ENCODE assay signal across 27 cellular contexts in the genomic region with DNA sequence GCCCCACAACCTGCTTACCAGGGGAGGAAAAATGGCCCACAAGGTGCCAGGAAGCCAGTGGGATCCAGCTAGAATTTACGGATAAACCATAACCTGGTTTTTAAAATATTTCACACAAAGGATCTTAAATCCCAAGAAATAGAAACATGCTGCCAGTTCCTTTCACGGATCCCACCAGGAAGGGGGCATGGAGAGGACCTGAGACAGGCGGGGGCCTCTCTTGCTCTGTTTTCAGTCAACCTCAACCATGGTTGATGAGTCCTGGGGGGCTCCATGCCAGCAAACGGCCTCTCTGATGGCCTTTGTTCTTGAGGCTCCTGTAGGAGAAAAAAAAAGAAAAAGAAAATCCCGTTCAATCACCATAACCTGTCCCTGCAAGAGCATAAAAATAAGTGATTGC.
"Had no signal": no experiment of that assay in that cellular context is flagged by ENCODE, and none has a peak within 500 bp of the region (broad histone marks: within the 10 kb centered on the region; RNA-seq: fewer than 3 reads in every experiment).

No MANE protein-coding gene starts in this region.

- H3K36me3 Mint-ChIP-seq: activated naive CD8-positive, alpha-beta T cell treated with anti-CD3 and anti-CD28 coated beads for 36 hours; WTC11 had no signal

- H3K4me3 Mint-ChIP-seq: activated CD8-positive, alpha-beta T cell treated with anti-CD3 and anti-CD28 coated beads, Interleukin-2, amount 10 ng/mL, durations not matched to agents 7 days and 5 days; activated naive CD4-positive, alpha-beta T cell treated with anti-CD3 and anti-CD28 coated beads for 36 hours; activated naive CD8-positive, alpha-beta T cell treated with anti-CD3 and anti-CD28 coated beads for 36 hours; activated T-cell treated with anti-CD3 and anti-CD28 coated beads, Interleukin-2, amount 50 U/mL, for 24 hours; activated T-helper 1 cell treated with anti-CD3 and anti-CD28 coated beads, Interleukin-12 subunit alpha, Interleukin-12 subunit beta, Interleukin-2, Interleukin-4 antibody, amounts not matched to agents 30 ng/mL and 10 ng/mL and 1 ng/mL, durations not matched to agents 14 hours and 24 hours and 36 hours; WTC11 had no signal

- H3K27me3 Mint-ChIP-seq: activated naive CD8-positive, alpha-beta T cell treated with anti-CD3 and anti-CD28 coated beads for 36 hours; activated T-cell treated with anti-CD3 and anti-CD28 coated beads, Interleukin-2, amount 50 U/mL, for 24 hours had no signal

- H3K4me1 ChIP-seq: SJSA1 had no signal

- H3K27ac ChIP-seq: brain microvascular endothelial cell, cardiac muscle cell, SJSA1 had no signal

- DNase-seq: activated CD4-positive, alpha-beta T cell treated with anti-CD3 and anti-CD28 coated beads for 48 hours; activated CD4-positive, alpha-beta T cell treated with anti-CD3 and anti-CD28 coated beads, Interleukin-2, amount 50 U/mL, for 4 hours; activated CD8-positive, alpha-beta T cell treated with anti-CD3 and anti-CD28 coated beads, Interleukin-2, amount 10 ng/mL, durations not matched to agents 7 days and 5 days; activated gamma-delta T cell; activated naive CD4-positive, alpha-beta T cell treated with anti-CD3 and anti-CD28 coated beads for 36 hours; activated naive CD8-positive, alpha-beta T cell treated with anti-CD3 and anti-CD28 coated beads for 36 hours; brain microvascular endothelial cell; MG63; MV-4-11; NCI-H1092 treated with DMSO at 0.1 percent for 48 hours; NCI-H1417 treated with DMSO at 0.1 percent for 48 hours; NCI-H1694 treated with DMSO at 0.1 percent for 48 hours; NCI-H2029 treated with DMSO at 0.1 percent for 48 hours; NCI-H510A treated with DMSO at 0.1 percent for 48 hours; NCI-H69; NK-92 treated with Interleukin-12 subunit alpha and Interleukin-12 subunit beta, amount 100 ng/mL, for 24 hours; OCI-M1; Right ventricle myocardium superior; RPMI8226; SW 1271 had no signal

- H3K36me3 ChIP-seq: brain microvascular endothelial cell, cardiac muscle cell, MG63, SJSA1 had no signal

- H3K9me3 ChIP-seq: MG63, SJSA1 had no signal

- H3K4me3 ChIP-seq: cardiac muscle cell, MG63, SJSA1 had no signal

- H3K27me3 ChIP-seq: brain microvascular endothelial cell, cardiac muscle cell, MG63 had no signal

- H3K4me1 Mint-ChIP-seq: activated naive CD8-positive, alpha-beta T cell treated with anti-CD3 and anti-CD28 coated beads for 36 hours; WTC11 had no signal

- H3K9me3 Mint-ChIP-seq: activated naive CD4-positive, alpha-beta T cell treated with anti-CD3 and anti-CD28 coated beads for 36 hours; activated naive CD8-positive, alpha-beta T cell treated with anti-CD3 and anti-CD28 coated beads for 36 hours; activated T-cell treated with anti-CD3 and anti-CD28 coated beads, Interleukin-2, amount 50 U/mL, for 24 hours; activated T-helper 1 cell treated with anti-CD3 and anti-CD28 coated beads, Interleukin-12 subunit alpha, Interleukin-12 subunit beta, Interleukin-2, Interleukin-4 antibody, amounts not matched to agents 30 ng/mL and 10 ng/mL and 1 ng/mL, durations not matched to agents 14 hours and 24 hours and 36 hours; WTC11 had no signal

- H3K27ac Mint-ChIP-seq: activated CD8-positive, alpha-beta T cell treated with anti-CD3 and anti-CD28 coated beads, Interleukin-2, amount 10 ng/mL, durations not matched to agents 7 days and 5 days; activated naive CD4-positive, alpha-beta T cell treated with anti-CD3 and anti-CD28 coated beads for 36 hours; activated naive CD8-positive, alpha-beta T cell treated with anti-CD3 and anti-CD28 coated beads for 36 hours; activated T-cell treated with anti-CD3 and anti-CD28 coated beads, Interleukin-2, amount 50 U/mL, for 24 hours; activated T-helper 1 cell treated with anti-CD3 and anti-CD28 coated beads, Interleukin-12 subunit alpha, Interleukin-12 subunit beta, Interleukin-2, Interleukin-4 antibody, amounts not matched to agents 30 ng/mL and 10 ng/mL and 1 ng/mL, durations not matched to agents 14 hours and 24 hours and 36 hours; WTC11 had no signal

- ATAC-seq: activated CD8-positive, alpha-beta T cell treated with anti-CD3 and anti-CD28 coated beads, Interleukin-2, amount 10 ng/mL, durations not matched to agents 7 days and 5 days; Panc1; SK-N-SH treated with all-trans-retinoic acid at 6 μM for 48 hours; WTC11 had no signal
